14 cellular contexts compared by ENCODE assay signal in the genomic region with DNA sequence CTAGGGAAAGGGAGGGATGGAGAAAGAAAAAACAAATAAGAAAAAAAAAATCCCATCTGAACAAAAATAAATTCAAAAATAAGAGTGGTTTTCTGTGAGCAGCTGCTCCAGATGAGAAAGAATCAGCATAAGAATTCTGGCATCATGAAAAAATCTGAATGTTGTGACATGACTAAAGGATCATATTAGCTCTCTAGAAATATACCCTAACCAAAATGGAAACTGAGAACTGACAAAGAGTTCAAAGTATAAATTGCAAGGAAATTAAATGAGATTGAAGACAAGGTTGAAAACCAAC.
A peak's percentile ranks its signal among the peaks of the same experiment; 100 is the strongest.
DNase-seq lines count a peak whose midpoint lies in the region; ATAC-seq, FAIRE-seq and TF ChIP-seq lines count a peak whose summit lies in the region.
"Had no signal": no experiment of that assay in that cellular context is flagged by ENCODE, and none has a peak within 500 bp of the region (broad histone marks: within the 10 kb centered on the region; RNA-seq: fewer than 3 reads in every experiment).

No MANE protein-coding gene starts in this region.

- TF ChIP-seq EP300 in K562 (IDR thresholded peaks at IDR 0.05; ENCODE audit: low read length), result no peak

- H3K27ac ChIP-seq in KMS-11, result peak overlapping the region; percentile 89; the same call in 1 of the 2 replicates
- H3K27ac ChIP-seq in K562 (ENCODE audit: extremely low read depth, low read depth, low read length), result no peak overlapping the region
- H3K27ac ChIP-seq in thoracic aorta, result no peak overlapping the region
- H3K27ac ChIP-seq in spleen, result no peak overlapping the region
- no peak overlapping the region for H3K27ac ChIP-seq in psoas muscle
- H3K27ac ChIP-seq: HL-60 had no signal

- intact Hi-C loops in CD14-positive monocyte (cut with micrococcal nuclease) (loop anchor here in 1 of 2 donors (5.0 kb wide), 1 partner anchor 167 kb away; no protein-coding TSS in a partner anchor), K562 (cut with micrococcal nuclease) (loop anchor here (5.0 to 10.0 kb wide), 2 partner anchors 147 to 241 kb away; no protein-coding TSS in a partner anchor), spleen (cut with DNase I; ENCODE audit: low total_unique reads) (loop anchor here (5.0 kb wide), 1 partner anchor 172 kb away; no protein-coding TSS in a partner anchor), psoas muscle (cut with DNase I) (no loop called here)

- H3K27me3 ChIP-seq in KMS-11 (ENCODE audit: insufficient read depth, low read depth), result no peaks in the 10 kb centered on the region
- no peaks in the 10 kb centered on the region for H3K27me3 ChIP-seq in K562 (ENCODE audit: control insufficient read depth in 2 of 2, insufficient read depth in 2 of 2, low read length in 2 of 2)
- no peaks in the 10 kb centered on the region for H3K27me3 ChIP-seq in thoracic aorta (replicated peaks; ENCODE audit: insufficient read depth)
- H3K27me3 ChIP-seq in spleen (replicated peaks in 1 of 7), result no peaks in the 10 kb centered on the region
- H3K27me3 ChIP-seq in psoas muscle (ENCODE audit: insufficient read depth in 3 of 3, low read length in 2 of 3), result no peaks in the 10 kb centered on the region
- H3K27me3 ChIP-seq: BLaER1 had no signal

- no peaks in the 10 kb centered on the region for H4K20me1 ChIP-seq in KMS-11 (ENCODE audit: insufficient read depth)
- no peaks in the 10 kb centered on the region for H4K20me1 ChIP-seq in K562 (replicated peaks; ENCODE audit: control insufficient read depth, insufficient read depth, low read length)
- H4K20me1 ChIP-seq: BLaER1 had no signal

- H3K79me2 ChIP-seq in KMS-11 (ENCODE audit: insufficient read depth, low read depth), result no peaks in the 10 kb centered on the region
- peaks cover 17% of the 10 kb centered on the region; the same call in 2 of the 3 replicates for H3K79me2 ChIP-seq in K562 (ENCODE audit: control insufficient read depth, insufficient read depth, low read length)

- H3K4me3 ChIP-seq in KMS-11 (IDR thresholded peaks at IDR 0.05; ENCODE audit: insufficient read depth, low read depth, low read length) (no peak overlapping the region), K562 (no peak overlapping the region), thoracic aorta (no peak overlapping the region), spleen (no peak overlapping the region), psoas muscle (no peak overlapping the region)
- H3K4me3 ChIP-seq: BLaER1 had no signal

- FAIRE-seq in K562 (lab: Jason Lieb, UNC), result no peak
- FAIRE-seq: GM19239, H54, HepG2 had no signal

- no peak for TF ChIP-seq RAD21 in K562 (CRISPR knock-in tag; conservative IDR thresholded peaks at IDR 0.05 in 1 of 2, IDR thresholded peaks at IDR 0.05 in 1 of 2)

- H2AFZ ChIP-seq in KMS-11 (ENCODE audit: low read depth), result no peak overlapping the region
- no peak overlapping the region for H2AFZ ChIP-seq in K562 (ENCODE audit: low read depth, low read length)

- no peaks in the 10 kb centered on the region for H3K9me3 ChIP-seq in K562 (replicated peaks; ENCODE audit: control insufficient read depth, insufficient read depth, low read depth, low read length)
- peaks cover 3% of the 10 kb centered on the region for H3K9me3 ChIP-seq in thoracic aorta
- peaks cover 0 to 18% (median 4%) of the 10 kb centered on the region in 8 donors for H3K9me3 ChIP-seq in spleen
- no peaks in the 10 kb centered on the region for H3K9me3 ChIP-seq in psoas muscle

- POLR2A ChIA-PET in K562 (lab: Yijun Ruan, JAX), result interaction anchor here (0.7 to 3.4 kb wide), 10 partner anchors 14 to 142 kb away, joined by 3 to 14 read pairs (median 4); no protein-coding TSS in a partner anchor

- TF ChIP-seq CTCF in CD14-positive monocyte (IDR thresholded peaks at IDR 0.05) (peak; percentile 66), KMS-11 (conservative IDR thresholded peaks at IDR 0.05; ENCODE audit: low read depth, low read length) (peak; percentile 55; the same call in 1 of the 2 replicates), K562 (IDR thresholded peaks at IDR 0.05 in 2 of 3, conservative IDR thresholded peaks at IDR 0.05 in 1 of 3; ENCODE audit: insufficient read depth in 2 of 3, low read depth in 1 of 3, low read length in 3 of 3) (no peak), thoracic aorta (IDR thresholded peaks at IDR 0.05) (peak; percentile 3), spleen (IDR thresholded peaks at IDR 0.05 in 8 of 11, conservative IDR thresholded peaks at IDR 0.05 in 3 of 11) (peak in 4 of 11 experiments; percentile 3 to 26 (median 11)), psoas muscle (IDR thresholded peaks at IDR 0.05) (no peak)

- H3K9ac ChIP-seq in KMS-11 (no peak overlapping the region), K562 (ENCODE audit: insufficient read depth in 1 of 2, low read depth in 2 of 2, low read length in 2 of 2) (no peak overlapping the region)
- H3K9ac ChIP-seq: BLaER1 had no signal

- no TSS peak for BruUV-seq in K562 (replicated peaks; lab: Mats Ljungman, UMichigan)

- peak overlapping the region; percentile 87; the same call in 1 of the 2 replicates for H3K4me2 ChIP-seq in KMS-11
- H3K4me2 ChIP-seq in K562 (ENCODE audit: insufficient read depth, low read length), result no peak overlapping the region

- H3K4me1 ChIP-seq in KMS-11 (ENCODE audit: low read depth, poor library complexity, severe bottlenecking) (peaks cover 64% of the 10 kb centered on the region), K562 (replicated peaks in 1 of 2; ENCODE audit: control insufficient read depth in 2 of 2, insufficient read depth in 2 of 2, low read length in 2 of 2) (peaks cover 8 to 19% of the 10 kb centered on the region in 2 experiments; a peak in 4 of 5 replicates), thoracic aorta (ENCODE audit: control insufficient read depth in 1 of 2, low read depth in 2 of 2) (no peaks in the 10 kb centered on the region), spleen (peaks cover 0 to 12% (median 0%) of the 10 kb centered on the region in 6 donors), psoas muscle (no peaks in the 10 kb centered on the region)

- no peaks in the 10 kb centered on the region for H3K36me3 Mint-ChIP-seq in CD14-positive monocyte
- H3K36me3 Mint-ChIP-seq: CD8-positive, alpha-beta T cell had no signal

- TF ChIP-seq POLR2A in K562 (conservative IDR thresholded peaks at IDR 0.05) (no peak), spleen (IDR thresholded peaks at IDR 0.05) (no peak)

- no peaks in the 10 kb centered on the region for H3K36me3 ChIP-seq in KMS-11 (ENCODE audit: insufficient read depth)
- no peaks in the 10 kb centered on the region for H3K36me3 ChIP-seq in K562 (ENCODE audit: control insufficient read depth, insufficient read depth, low read length)
- H3K36me3 ChIP-seq in thoracic aorta, result no peaks in the 10 kb centered on the region
- H3K36me3 ChIP-seq in spleen, result no peaks in the 10 kb centered on the region
- H3K36me3 ChIP-seq in psoas muscle (ENCODE audit: insufficient read depth in 1 of 2, low read depth in 1 of 2), result no peaks in the 10 kb centered on the region
- H3K36me3 ChIP-seq: BLaER1 had no signal

- peaks cover 0 to 3% (median 0%) of the 10 kb centered on the region in 7 donors for H3K9me3 Mint-ChIP-seq in CD14-positive monocyte

- CTCF ChIA-PET in K562 (lab: Yijun Ruan, JAX; ENCODE audit: low intra/inter-chr PET ratio), result interaction anchor here (1.1 to 3.0 kb wide), 2 partner anchors 165 to 168 kb away, joined by 4 to 24 read pairs; no protein-coding TSS in a partner anchor

- H3K27ac Mint-ChIP-seq in CD14-positive monocyte, result no peak overlapping the region
- H3K27ac Mint-ChIP-seq: CD8-positive, alpha-beta T cell had no signal

- ATAC-seq in K562, result no peak
- no peak for ATAC-seq in thoracic aorta (ENCODE audit: insufficient number of reproducible peaks, low FRiP score, low read depth)
- no peak for ATAC-seq in psoas muscle
- ATAC-seq: HepG2 had no signal

- in situ Hi-C loops in K562 (cut with MboI), result loop anchor here (5.0 kb wide), 1 partner anchor 167 kb away; no protein-coding TSS in a partner anchor

- no peaks in the 10 kb centered on the region for H3K9me1 ChIP-seq in K562 (ENCODE audit: control insufficient read depth, insufficient read depth, low read length)

- no peak overlapping the region for H3K4me3 Mint-ChIP-seq in CD14-positive monocyte
- H3K4me3 Mint-ChIP-seq: CD8-positive, alpha-beta T cell had no signal

- DNase-seq in CD14-positive monocyte (ENCODE audit: low spot score) (no peak), K562 (ENCODE audit: extremely low read depth in 1 of 4, low spot score in 3 of 4) (no peak), thoracic aorta (ENCODE audit: low spot score) (no peak), spleen (no peak), psoas muscle (no peak)
- DNase-seq in stimulated activated CD4-positive, alpha-beta T cell treated with anti-CD3 and anti-CD28 coated beads, Interleukin-4, amount 100 ng/mL, for 1 hour, result no peak
- DNase-seq: NCI-H1436 treated with DMSO at 0.1 percent for 48 hours had no signal

- H3K4me1 Mint-ChIP-seq in CD14-positive monocyte, result no peaks in the 10 kb centered on the region

- peaks cover 0 to 5% (median 2%) of the 10 kb centered on the region in 3 donors for H3K27me3 Mint-ChIP-seq in CD14-positive monocyte (ENCODE audit: low read depth in 3 of 3)

TF ChIP-seq in K562, 482 proteins besides CTCF, POLR2A, EP300 and RAD21 (continues in another document):
- TF ChIP-seq SMARCA4 (IDR thresholded peaks at IDR 0.05) (0 out of 2 replicates have a peak, but pooled peaks have one; percentile 2), ZNF41 (CRISPR knock-in tag; conservative IDR thresholded peaks at IDR 0.05) (no peak), SAP30 (IDR thresholded peaks at IDR 0.05; ENCODE audit: borderline replicate concordance, insufficient read depth, low read depth, low read length, poor library complexity, severe bottlenecking) (no peak), HIVEP1 (CRISPR knock-in tag; IDR thresholded peaks at IDR 0.05) (no peak)
- TF ChIP-seq, protein P1, sequence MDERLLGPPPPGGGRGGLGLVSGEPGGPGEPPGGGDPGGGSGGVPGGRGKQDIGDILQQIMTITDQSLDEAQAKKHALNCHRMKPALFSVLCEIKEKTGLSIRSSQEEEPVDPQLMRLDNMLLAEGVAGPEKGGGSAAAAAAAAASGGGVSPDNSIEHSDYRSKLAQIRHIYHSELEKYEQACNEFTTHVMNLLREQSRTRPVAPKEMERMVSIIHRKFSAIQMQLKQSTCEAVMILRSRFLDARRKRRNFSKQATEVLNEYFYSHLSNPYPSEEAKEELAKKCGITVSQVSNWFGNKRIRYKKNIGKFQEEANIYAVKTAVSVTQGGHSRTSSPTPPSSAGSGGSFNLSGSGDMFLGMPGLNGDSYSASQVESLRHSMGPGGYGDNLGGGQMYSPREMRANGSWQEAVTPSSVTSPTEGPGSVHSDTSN (CRISPR knock-in tag; IDR thresholded peaks at IDR 0.05; ENCODE audit: low read depth), result no peak
- TF ChIP-seq, protein P1 (tag; conservative IDR thresholded peaks at IDR 0.05; ENCODE audit: low read depth), result no peak

Comparison
In these comparisons a context has a peak if more than half of its experiments do, and no peak if none do; other contexts are left out.
1. CTCF ChIP-seq: peak in CD14-positive monocyte (single experiment), KMS-11 (single experiment) and thoracic aorta (single experiment); none in K562 (0 of 3) and psoas muscle (single experiment).
2. intact Hi-C loops: an anchor here in K562 (5.0 to 10.0 kb wide) and spleen (5.0 kb wide); none called in psoas muscle.